ENCODE assay signal across 13 cellular contexts in the genomic region with DNA sequence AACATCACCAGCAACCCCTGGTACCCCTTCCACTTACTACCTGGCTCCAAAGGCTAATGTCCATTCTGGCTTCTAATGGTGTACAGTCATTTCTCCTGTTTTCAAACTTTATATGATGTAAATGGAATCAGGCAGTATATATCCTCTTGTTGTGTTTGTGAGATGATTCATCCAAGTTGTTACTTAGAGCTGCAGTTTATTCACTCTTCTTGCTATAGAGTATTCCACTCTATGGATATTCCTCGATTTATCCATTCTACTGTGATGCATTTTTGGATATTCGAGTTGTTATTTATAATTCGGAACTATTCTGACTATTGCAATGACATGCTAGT. TPM values are rescaled to one million over a fixed set of nuclear protein-coding genes. Genes with fewer than 3 reads are reported as not detected.
DNase-seq lines count a peak whose midpoint lies in the region; ATAC-seq, FAIRE-seq and TF ChIP-seq lines count a peak whose summit lies in the region.
"Had no signal": no experiment of that assay in that cellular context is flagged by ENCODE, and none has a peak within 500 bp of the region (broad histone marks: within the 10 kb centered on the region; RNA-seq: fewer than 3 reads in every experiment).

No MANE protein-coding gene starts in this region.

- H3K27me3 ChIP-seq in SJCRH30 (no peaks in the 10 kb centered on the region), endothelial cell of umbilical vein (ENCODE audit: control insufficient read depth in 2 of 2, insufficient read depth in 2 of 2, low read length in 2 of 2) (no peaks in the 10 kb centered on the region), spleen (replicated peaks in 1 of 7) (no peaks in the 10 kb centered on the region), neural progenitor cell (no peaks in the 10 kb centered on the region)

- BruUV-seq in endothelial cell of umbilical vein (replicated peaks; lab: Mats Ljungman, UMichigan), result no TSS peak

- H3K27ac ChIP-seq in SJCRH30, result peak overlapping the region; percentile 81
- H3K27ac ChIP-seq in endothelial cell of umbilical vein (ENCODE audit: insufficient read depth, low read depth, low read length), result no peak overlapping the region
- H3K27ac ChIP-seq in spleen, result peak overlapping the region; percentile 89 to 99 (median 95)
- no peak overlapping the region for H3K27ac ChIP-seq in neural progenitor cell

- CTCF ChIA-PET in endothelial cell of umbilical vein (lab: Charles Lee), result interaction anchor here (0.8 to 2.9 kb wide), 12 partner anchors 8 to 72 kb away, joined by 3 to 8 read pairs (median 4); partner anchors contain the start of gene IRF1

- peak overlapping the region; percentile 99 for H3K27ac Mint-ChIP-seq in activated CD4-positive, alpha-beta T cell treated with anti-CD3 and anti-CD28 coated beads, Interleukin-2, amount 10 ng/mL, durations not matched to agents 24 days and 14 days
- H3K27ac Mint-ChIP-seq in neural progenitor cell, result no peak overlapping the region

- 71 to 87% (median 83%) methylated on average over 3 of the region's 3 CpGs for WGBS in spleen, 5 donors

- POLR2A ChIA-PET in endothelial cell of umbilical vein (lab: Charles Lee), result no interaction called here

- H3K4me1 ChIP-seq in SJCRH30, result peaks cover 50% of the 10 kb centered on the region
- H3K4me1 ChIP-seq in endothelial cell of umbilical vein (ENCODE audit: control insufficient read depth, extremely low read depth, insufficient read depth, low read length), result peaks cover 22% of the 10 kb centered on the region
- peaks cover 65 to 100% (median 99%) of the 10 kb centered on the region in 6 donors for H3K4me1 ChIP-seq in spleen
- H3K4me1 ChIP-seq in neural progenitor cell, result peaks cover 8% of the 10 kb centered on the region

- H3K4me2 ChIP-seq in endothelial cell of umbilical vein (ENCODE audit: insufficient read depth, low read length) (no peak overlapping the region), neural progenitor cell (no peak overlapping the region)

- H3K9me3 ChIP-seq in SJCRH30 (replicated peaks) (no peaks in the 10 kb centered on the region), endothelial cell of umbilical vein (replicated peaks; ENCODE audit: control insufficient read depth, insufficient read depth, low read length) (no peaks in the 10 kb centered on the region), spleen (no peaks in the 10 kb centered on the region), neural progenitor cell (ENCODE audit: low read depth) (no peaks in the 10 kb centered on the region)

- no peaks in the 10 kb centered on the region for H3K27me3 Mint-ChIP-seq in activated CD4-positive, alpha-beta T cell treated with anti-CD3 and anti-CD28 coated beads, Interleukin-2, amount 10 ng/mL, durations not matched to agents 24 days and 14 days
- H3K27me3 Mint-ChIP-seq in neural progenitor cell (ENCODE audit: insufficient read depth, low read depth), result peaks cover 2% of the 10 kb centered on the region

- peaks cover 84% of the 10 kb centered on the region for H3K4me1 Mint-ChIP-seq in activated CD4-positive, alpha-beta T cell treated with anti-CD3 and anti-CD28 coated beads, Interleukin-2, amount 10 ng/mL, durations not matched to agents 24 days and 14 days
- peaks cover 27% of the 10 kb centered on the region for H3K4me1 Mint-ChIP-seq in neural progenitor cell

- no peaks in the 10 kb centered on the region for H3K9me1 ChIP-seq in endothelial cell of umbilical vein (replicated peaks; ENCODE audit: control insufficient read depth, extremely low read depth, insufficient read depth, low read length)

- peak overlapping the region; percentile 74 for H3K4me3 Mint-ChIP-seq in activated CD4-positive, alpha-beta T cell treated with anti-CD3 and anti-CD28 coated beads, Interleukin-2, amount 10 ng/mL, durations not matched to agents 24 days and 14 days
- H3K4me3 Mint-ChIP-seq in neural progenitor cell, result no peak overlapping the region
- H3K4me3 Mint-ChIP-seq: nephron had no signal

- peaks cover 35% of the 10 kb centered on the region for H3K36me3 Mint-ChIP-seq in activated CD4-positive, alpha-beta T cell treated with anti-CD3 and anti-CD28 coated beads, Interleukin-2, amount 10 ng/mL, durations not matched to agents 24 days and 14 days (ENCODE audit: low read depth)
- H3K36me3 Mint-ChIP-seq in neural progenitor cell, result no peaks in the 10 kb centered on the region

- no peaks in the 10 kb centered on the region for H4K20me1 ChIP-seq in endothelial cell of umbilical vein (replicated peaks; ENCODE audit: control insufficient read depth, extremely low read depth, insufficient read depth, low read length)
- H4K20me1 ChIP-seq in neural progenitor cell (ENCODE audit: low read depth), result no peaks in the 10 kb centered on the region

- intact Hi-C loops in activated CD4-positive, alpha-beta T cell treated with anti-CD3 and anti-CD28 coated beads, Interleukin-2, amount 10 ng/mL, durations not matched to agents 24 days and 14 days (cut with micrococcal nuclease), result loop anchor here (1.0 to 5.0 kb wide), 5 partner anchors 8 to 34 kb away; partner anchors contain the start of gene IRF1
- intact Hi-C loops in endothelial cell of umbilical vein (cut with micrococcal nuclease) (no loop called here), spleen (cut with DNase I; ENCODE audit: low total_unique reads) (no loop called here)

- no peaks in the 10 kb centered on the region for H3K79me2 ChIP-seq in endothelial cell of umbilical vein (ENCODE audit: control insufficient read depth, insufficient read depth, low read length)
- no peaks in the 10 kb centered on the region for H3K79me2 ChIP-seq in neural progenitor cell (ENCODE audit: low read depth)

- dilution Hi-C loops in endothelial cell of umbilical vein (cut with MboI; ENCODE audit: extremely low pct_ligation_motif_present, low sequenced_read_pairs), result no loop called here

- peak; percentile 31 for FAIRE-seq in endothelial cell of umbilical vein (lab: Jason Lieb, UNC)
- FAIRE-seq: A204.1 had no signal

- no peaks in the 10 kb centered on the region for H3F3A ChIP-seq in neural progenitor cell (ENCODE audit: low read depth)

- H2AFZ ChIP-seq in endothelial cell of umbilical vein (ENCODE audit: low read depth, low read length) (no peak overlapping the region), neural progenitor cell (replicated peaks) (no peak overlapping the region)

- TF ChIP-seq POLR2A in endothelial cell of umbilical vein (IDR thresholded peaks at IDR 0.05; ENCODE audit: low read depth, low read length) (no peak), spleen (IDR thresholded peaks at IDR 0.05) (no peak)

- H3K9ac ChIP-seq in endothelial cell of umbilical vein (replicated peaks; ENCODE audit: extremely low read depth, insufficient read depth, low read length) (no peak overlapping the region), neural progenitor cell (no peak overlapping the region)

- H3K9me3 Mint-ChIP-seq in activated CD4-positive, alpha-beta T cell treated with anti-CD3 and anti-CD28 coated beads, Interleukin-2, amount 10 ng/mL, durations not matched to agents 24 days and 14 days, result no peaks in the 10 kb centered on the region
- H3K9me3 Mint-ChIP-seq in neural progenitor cell, result no peaks in the 10 kb centered on the region
- H3K9me3 Mint-ChIP-seq: nephron had no signal

- H3K36me3 ChIP-seq in SJCRH30 (no peaks in the 10 kb centered on the region), endothelial cell of umbilical vein (ENCODE audit: control insufficient read depth in 2 of 2, extremely low read depth in 1 of 2, insufficient read depth in 2 of 2, low read length in 2 of 2) (no peaks in the 10 kb centered on the region), spleen (peaks cover 0 to 35% (median 3%) of the 10 kb centered on the region in 6 donors), neural progenitor cell (no peaks in the 10 kb centered on the region)

- no peak for TF ChIP-seq CTCF in endothelial cell of umbilical vein (IDR thresholded peaks at IDR 0.05; ENCODE audit: extremely low read depth in 1 of 2, insufficient read depth in 1 of 2, low read depth in 1 of 2, low read length in 2 of 2)
- no peak for TF ChIP-seq CTCF in spleen (IDR thresholded peaks at IDR 0.05 in 8 of 11, conservative IDR thresholded peaks at IDR 0.05 in 3 of 11)
- TF ChIP-seq CTCF in neural progenitor cell (IDR thresholded peaks at IDR 0.05), result no peak

- no peak for ATAC-seq in GM18858 (IDR thresholded peaks at IDR 0.05; ENCODE audit: unreplicated experiment)

- no peak for DNase-seq in activated CD4-positive, alpha-beta T cell treated with anti-CD3 and anti-CD28 coated beads, Interleukin-2, amount 10 ng/mL, durations not matched to agents 24 days and 14 days
- no peak for DNase-seq in activated CD4-positive, alpha-beta T cell treated with anti-CD3 and anti-CD28 coated beads, Interleukin-2, amount 50 U/mL, for 1 hour
- DNase-seq in SJCRH30 (no peak), endothelial cell of umbilical vein (ENCODE audit: low read depth, low spot score) (no peak), spleen (no peak), AG20443 (ENCODE audit: low spot score) (no peak), neural progenitor cell (ENCODE audit: low spot score) (no peak)
- DNase-seq: activated CD4-positive, alpha-beta T cell treated with anti-CD3 and anti-CD28 coated beads, Interleukin-2, amount 50 U/mL, for 4 hours; cortex of kidney; hypothalamus had no signal

- no peak overlapping the region for H3K4me3 ChIP-seq in SJCRH30
- no peak overlapping the region for H3K4me3 ChIP-seq in endothelial cell of umbilical vein (replicated peaks in 1 of 3; ENCODE audit: insufficient read depth in 1 of 3, low read depth in 1 of 3, low read length in 3 of 3)
- H3K4me3 ChIP-seq in spleen, result peak overlapping the region in 1 of 8 donors; percentile 55
- no peak overlapping the region for H3K4me3 ChIP-seq in neural progenitor cell

TF ChIP-seq in endothelial cell of umbilical vein, 7 proteins besides CTCF, POLR2A, EP300 and RAD21 (continues in another document):
- TF ChIP-seq GATA2 (IDR thresholded peaks at IDR 0.05; ENCODE audit: insufficient read depth, insufficient read length, low read depth, low read length) (no peak), POLR2AphosphoS5 (IDR thresholded peaks at IDR 0.05; ENCODE audit: insufficient read depth, low read depth, low read length) (no peak)

RNA-seq across cellular contexts. Expression of gene IRF1, which starts 32.4 kb away (rescaled TPM):
- 167 and 181 TPM in 2 replicates for total RNA-seq in activated CD4-positive, alpha-beta T cell treated with anti-CD3 and anti-CD28 coated beads, Interleukin-2, amount 10 ng/mL, durations not matched to agents 24 days and 14 days
- 13.9 and 14.1 TPM in 2 replicates for total RNA-seq in SJCRH30 (2014; rRNA removed; shearing (Covaris generic))
- 17.7 and 28.0 TPM in 2 replicates for total RNA-seq in endothelial cell of umbilical vein
- 10.6 and 12.3 TPM in 2 replicates for polyA plus RNA-seq in endothelial cell of umbilical vein
- 12.4 and 15.5 TPM in 2 replicates for polyA plus RNA-seq in endothelial cell of umbilical vein (2011; cell fraction: cytosol; rRNA removed)
- 28.0 and 32.5 TPM in 2 replicates for polyA plus RNA-seq in endothelial cell of umbilical vein (2011; cell fraction: nucleus; rRNA removed)
- 13.7 and 15.0 TPM in 2 replicates for polyA plus RNA-seq in endothelial cell of umbilical vein (2012)
- 25.9 and 32.0 TPM in 2 replicates for polyA minus RNA-seq in endothelial cell of umbilical vein
- 11.5 TPM for polyA minus RNA-seq in endothelial cell of umbilical vein (2011; cell fraction: cytosol; rRNA and poly(A)+ RNA removed)
- 45.9 and 55.2 TPM in 2 replicates for polyA minus RNA-seq in endothelial cell of umbilical vein (2011; cell fraction: nucleus; rRNA and poly(A)+ RNA removed)
- 100 to 1,000 TPM; 146 to 307 (median 165) TPM for total RNA-seq in spleen
- 100 to 1,000 TPM in 1 of 3 donors, 10 to 100 TPM in 2; 57.9 to 113 (median 59.7) TPM for polyA plus RNA-seq in spleen
- 3.7 and 7.1 TPM in 2 replicates for total RNA-seq in neural progenitor cell (ENCODE audit: low replicate concordance)

Comparison
In these comparisons a context has a peak if more than half of its experiments do, and no peak if none do; other contexts are left out.
1. H3K27ac ChIP-seq: peak in SJCRH30 (single experiment) and spleen (8 of 8); none in endothelial cell of umbilical vein (single experiment) and neural progenitor cell (single experiment).